18 cellular contexts compared by ENCODE assay signal in genomic region chr4:140140566-140140965, GRCh38.
"Had no signal": no experiment of that assay in that cellular context is flagged by ENCODE, and none has a peak within 500 bp of the region (broad histone marks: within the 10 kb centered on the region; RNA-seq: fewer than 3 reads in every experiment).

No MANE protein-coding gene starts in this region.

- H3K9me3 Mint-ChIP-seq: activated CD4-positive, alpha-beta T cell treated with anti-CD3 and anti-CD28 coated beads, Interleukin-2, amount 10 ng/mL, durations not matched to agents 7 days and 5 days; activated naive CD4-positive, alpha-beta T cell treated with anti-CD3 and anti-CD28 coated beads, Interleukin-2, amount 10 ng/mL, durations not matched to agents 7 days and 5 days; activated T-helper 2 cell treated with anti-CD3 and anti-CD28 coated beads, Interferon-gamma antibody, Interleukin-2, Interleukin-4, amounts not matched to agents 10 μg/mL and 5 μg/mL and 100 μg/mL, durations not matched to agents 14 hours and 24 hours and 36 hours; immature natural killer cell; nephron; stimulated activated naive CD8-positive, alpha-beta T cell treated with anti-CD3 and anti-CD28 coated beads, Interleukin-15, amount 100 ng/mL, for 72 hours; T-helper 1 cell treated with Interleukin-12 subunit alpha and Interleukin-12 subunit beta and Interleukin-4 antibody, amounts not matched to agents 30 μg/mL and 1 μg/mL, for 36 hours had no signal

- DNase-seq: activated CD4-positive, alpha-beta T cell treated with anti-CD3 and anti-CD28 coated beads, Interleukin-2, amount 10 ng/mL, durations not matched to agents 7 days and 5 days; activated CD4-positive, CD25-positive, alpha-beta regulatory T cell; activated CD8-positive, alpha-beta memory T cell treated with anti-CD3 and anti-CD28 coated beads for 24 hours; activated naive CD4-positive, alpha-beta T cell treated with anti-CD3 and anti-CD28 coated beads, Interleukin-2, amount 10 ng/mL, durations not matched to agents 7 days and 5 days; activated T-cell treated with anti-CD3 and anti-CD28 coated beads for 4 hours; central memory CD4-positive, alpha-beta T cell; cortex of kidney; effector memory CD4-positive, alpha-beta T cell; erythroblast; glutamatergic neuron; immature natural killer cell; mammary epithelial cell; stimulated activated CD4-positive, alpha-beta T cell treated with anti-CD3 and anti-CD28 coated beads, Interleukin-4, amount 100 ng/mL, for 1 hour; stimulated activated naive CD8-positive, alpha-beta T cell treated with anti-CD3 and anti-CD28 coated beads, Interleukin-15, amount 100 ng/mL, for 72 hours had no signal

- H3K36me3 Mint-ChIP-seq: activated naive CD4-positive, alpha-beta T cell treated with anti-CD3 and anti-CD28 coated beads, Interleukin-2, amount 10 ng/mL, durations not matched to agents 7 days and 5 days; immature natural killer cell had no signal

- H3K4me3 Mint-ChIP-seq: activated CD4-positive, alpha-beta T cell treated with anti-CD3 and anti-CD28 coated beads, Interleukin-2, amount 10 ng/mL, durations not matched to agents 7 days and 5 days; activated naive CD4-positive, alpha-beta T cell treated with anti-CD3 and anti-CD28 coated beads, Interleukin-2, amount 10 ng/mL, durations not matched to agents 7 days and 5 days; immature natural killer cell; nephron; stimulated activated naive CD8-positive, alpha-beta T cell treated with anti-CD3 and anti-CD28 coated beads, Interleukin-15, amount 100 ng/mL, for 72 hours; T-helper 1 cell treated with Interleukin-12 subunit alpha and Interleukin-12 subunit beta and Interleukin-4 antibody, amounts not matched to agents 30 μg/mL and 1 μg/mL, for 36 hours had no signal

- H3K27ac Mint-ChIP-seq: activated CD4-positive, alpha-beta T cell treated with anti-CD3 and anti-CD28 coated beads, Interleukin-2, amount 10 ng/mL, durations not matched to agents 7 days and 5 days; activated naive CD4-positive, alpha-beta T cell treated with anti-CD3 and anti-CD28 coated beads, Interleukin-2, amount 10 ng/mL, durations not matched to agents 7 days and 5 days; activated T-helper 2 cell treated with anti-CD3 and anti-CD28 coated beads, Interferon-gamma antibody, Interleukin-2, Interleukin-4, amounts not matched to agents 10 μg/mL and 5 μg/mL and 100 μg/mL, durations not matched to agents 14 hours and 24 hours and 36 hours; immature natural killer cell; stimulated activated naive CD8-positive, alpha-beta T cell treated with anti-CD3 and anti-CD28 coated beads, Interleukin-15, amount 100 ng/mL, for 72 hours; T-helper 1 cell treated with Interleukin-12 subunit alpha and Interleukin-12 subunit beta and Interleukin-4 antibody, amounts not matched to agents 30 μg/mL and 1 μg/mL, for 36 hours had no signal

- H3K27me3 Mint-ChIP-seq: stimulated activated naive CD8-positive, alpha-beta T cell treated with anti-CD3 and anti-CD28 coated beads, Interleukin-15, amount 100 ng/mL, for 72 hours had no signal

- ATAC-seq: SK-N-SH treated with all-trans-retinoic acid at 6 μM for 48 hours had no signal
